In the genomic region with DNA sequence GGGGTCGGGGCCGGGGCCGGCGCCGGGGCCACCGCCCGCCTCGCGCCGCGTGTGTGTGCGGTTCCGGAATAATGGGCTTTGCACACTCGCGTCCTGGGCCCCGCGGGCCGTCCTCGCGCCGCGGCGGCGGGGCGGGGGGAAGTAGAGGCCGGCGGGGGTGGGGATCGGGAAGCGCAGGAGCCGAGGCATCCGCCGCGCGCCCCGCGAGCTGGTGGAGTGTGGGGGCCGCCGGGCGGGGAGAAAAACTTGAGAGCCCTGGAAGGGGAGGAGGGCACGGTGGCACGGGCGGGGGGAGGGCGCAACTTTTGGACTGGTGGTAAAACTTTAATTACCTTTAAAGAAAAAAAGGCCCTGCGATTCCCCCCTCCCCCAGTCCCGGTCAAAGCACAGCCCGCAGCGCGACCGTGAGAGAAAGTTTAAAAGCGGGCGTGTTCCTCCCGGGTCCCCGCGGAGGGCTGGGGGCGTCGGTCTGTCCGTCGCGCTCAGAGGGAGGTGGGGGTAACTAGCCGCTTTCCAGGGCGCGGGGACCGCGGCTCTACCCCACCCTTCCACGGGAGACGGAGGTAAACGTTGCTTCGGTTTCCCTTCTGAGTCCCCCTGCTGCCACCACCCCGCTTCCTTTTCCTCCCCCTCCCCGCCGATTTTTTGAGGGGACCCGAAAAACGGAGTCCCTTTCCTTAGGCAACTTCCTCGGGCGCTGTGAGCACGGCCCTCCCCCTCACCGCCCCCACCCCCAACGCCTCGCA, we compare ENCODE assay signal across 1 cellular context.
TF ChIP-seq lines count a peak whose summit lies in the region.

No MANE protein-coding gene starts in this region.

TF ChIP-seq in HEK293, 187 proteins besides CTCF, POLR2A, EP300 and RAD21 (continued from another document):
- TF ChIP-seq ZNF518A (tag by site-specific recombination; conservative IDR thresholded peaks at IDR 0.05; ENCODE audit: low read depth), result no peak
- no peak for TF ChIP-seq ZNF174 (tag by site-specific recombination; IDR thresholded peaks at IDR 0.05)
- TF ChIP-seq ZNF626 (tag by site-specific recombination; IDR thresholded peaks at IDR 0.05), result no peak
- TF ChIP-seq ZSCAN16 (tag by site-specific recombination; IDR thresholded peaks at IDR 0.05), result no peak
- no peak for TF ChIP-seq SP2 (tag by site-specific recombination; IDR thresholded peaks at IDR 0.05)
- TF ChIP-seq ZNF623 (tag by site-specific recombination; IDR thresholded peaks at IDR 0.05), result no peak
- TF ChIP-seq KLF7 (tag by site-specific recombination; IDR thresholded peaks at IDR 0.05; ENCODE audit: borderline replicate concordance), result no peak
- peak; percentile 36; the same call in 1 of the 2 replicates for TF ChIP-seq KLF8 (tag by site-specific recombination; IDR thresholded peaks at IDR 0.05)
- no peak for TF ChIP-seq GLI4 (tag by site-specific recombination; IDR thresholded peaks at IDR 0.05)
- TF ChIP-seq, protein P1, sequence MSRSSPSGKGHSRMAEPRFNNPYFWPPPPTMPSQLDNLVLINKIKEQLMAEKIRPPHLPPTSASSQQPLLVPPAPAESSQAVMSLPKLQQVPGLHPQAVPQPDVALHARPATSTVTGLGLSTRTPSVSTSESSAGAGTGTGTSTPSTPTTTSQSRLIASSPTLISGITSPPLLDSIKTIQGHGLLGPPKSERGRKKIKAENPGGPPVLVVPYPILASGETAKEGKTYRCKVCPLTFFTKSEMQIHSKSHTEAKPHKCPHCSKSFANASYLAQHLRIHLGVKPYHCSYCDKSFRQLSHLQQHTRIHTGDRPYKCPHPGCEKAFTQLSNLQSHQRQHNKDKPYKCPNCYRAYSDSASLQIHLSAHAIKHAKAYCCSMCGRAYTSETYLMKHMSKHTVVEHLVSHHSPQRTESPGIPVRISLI (tag by site-specific recombination; IDR thresholded peaks at IDR 0.05), result no peak
- no peak for TF ChIP-seq ZNF768 (tag by site-specific recombination; IDR thresholded peaks at IDR 0.05)
- no peak for TF ChIP-seq ZNF501 (tag by site-specific recombination; IDR thresholded peaks at IDR 0.05)
- peak; percentile 48 for TF ChIP-seq ZBTB26 (tag by site-specific recombination; optimal IDR thresholded peaks at IDR 0.05)
- TF ChIP-seq ZFP69B (tag by site-specific recombination; IDR thresholded peaks at IDR 0.05), result no peak
- TF ChIP-seq ZNF658 (tag by site-specific recombination; IDR thresholded peaks at IDR 0.05), result no peak
- TF ChIP-seq, protein P2, sequence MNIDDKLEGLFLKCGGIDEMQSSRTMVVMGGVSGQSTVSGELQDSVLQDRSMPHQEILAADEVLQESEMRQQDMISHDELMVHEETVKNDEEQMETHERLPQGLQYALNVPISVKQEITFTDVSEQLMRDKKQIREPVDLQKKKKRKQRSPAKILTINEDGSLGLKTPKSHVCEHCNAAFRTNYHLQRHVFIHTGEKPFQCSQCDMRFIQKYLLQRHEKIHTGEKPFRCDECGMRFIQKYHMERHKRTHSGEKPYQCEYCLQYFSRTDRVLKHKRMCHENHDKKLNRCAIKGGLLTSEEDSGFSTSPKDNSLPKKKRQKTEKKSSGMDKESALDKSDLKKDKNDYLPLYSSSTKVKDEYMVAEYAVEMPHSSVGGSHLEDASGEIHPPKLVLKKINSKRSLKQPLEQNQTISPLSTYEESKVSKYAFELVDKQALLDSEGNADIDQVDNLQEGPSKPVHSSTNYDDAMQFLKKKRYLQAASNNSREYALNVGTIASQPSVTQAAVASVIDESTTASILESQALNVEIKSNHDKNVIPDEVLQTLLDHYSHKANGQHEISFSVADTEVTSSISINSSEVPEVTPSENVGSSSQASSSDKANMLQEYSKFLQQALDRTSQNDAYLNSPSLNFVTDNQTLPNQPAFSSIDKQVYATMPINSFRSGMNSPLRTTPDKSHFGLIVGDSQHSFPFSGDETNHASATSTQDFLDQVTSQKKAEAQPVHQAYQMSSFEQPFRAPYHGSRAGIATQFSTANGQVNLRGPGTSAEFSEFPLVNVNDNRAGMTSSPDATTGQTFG (tag by site-specific recombination; IDR thresholded peaks at IDR 0.05; ENCODE audit: borderline replicate concordance), result no peak
- peak; percentile 62 for TF ChIP-seq ZNF341 (tag by site-specific recombination; IDR thresholded peaks at IDR 0.05; ENCODE audit: low read depth)
- no peak for TF ChIP-seq ZNF202 (tag by site-specific recombination; IDR thresholded peaks at IDR 0.05; ENCODE audit: borderline replicate concordance)
- no peak for TF ChIP-seq ZNF792 (tag by site-specific recombination; IDR thresholded peaks at IDR 0.05)
- TF ChIP-seq ZNF776 (tag by site-specific recombination; IDR thresholded peaks at IDR 0.05; ENCODE audit: borderline replicate concordance), result no peak
- TF ChIP-seq ZNF664 (tag by site-specific recombination; IDR thresholded peaks at IDR 0.05), result no peak
- TF ChIP-seq ZNF544 (tag by site-specific recombination; IDR thresholded peaks at IDR 0.05), result no peak
- TF ChIP-seq ZNF707 (tag by site-specific recombination; IDR thresholded peaks at IDR 0.05), result no peak
- TF ChIP-seq HOXC10 (CRISPR knock-in tag; IDR thresholded peaks at IDR 0.05), result no peak
- no peak for TF ChIP-seq ZNF350 (tag by site-specific recombination; IDR thresholded peaks at IDR 0.05)
- no peak for TF ChIP-seq ZNF621 (tag by site-specific recombination; IDR thresholded peaks at IDR 0.05)
- no peak for TF ChIP-seq ZBTB6 (tag by site-specific recombination; IDR thresholded peaks at IDR 0.05)
- TF ChIP-seq HOXA7 (CRISPR knock-in tag; IDR thresholded peaks at IDR 0.05; ENCODE audit: borderline replicate concordance), result no peak
- no peak for TF ChIP-seq ZNF169 (tag by site-specific recombination; IDR thresholded peaks at IDR 0.05)
- no peak for TF ChIP-seq TRIM28 (IDR thresholded peaks at IDR 0.05; ENCODE audit: borderline replicate concordance, low read length)
- TF ChIP-seq, protein P3, sequence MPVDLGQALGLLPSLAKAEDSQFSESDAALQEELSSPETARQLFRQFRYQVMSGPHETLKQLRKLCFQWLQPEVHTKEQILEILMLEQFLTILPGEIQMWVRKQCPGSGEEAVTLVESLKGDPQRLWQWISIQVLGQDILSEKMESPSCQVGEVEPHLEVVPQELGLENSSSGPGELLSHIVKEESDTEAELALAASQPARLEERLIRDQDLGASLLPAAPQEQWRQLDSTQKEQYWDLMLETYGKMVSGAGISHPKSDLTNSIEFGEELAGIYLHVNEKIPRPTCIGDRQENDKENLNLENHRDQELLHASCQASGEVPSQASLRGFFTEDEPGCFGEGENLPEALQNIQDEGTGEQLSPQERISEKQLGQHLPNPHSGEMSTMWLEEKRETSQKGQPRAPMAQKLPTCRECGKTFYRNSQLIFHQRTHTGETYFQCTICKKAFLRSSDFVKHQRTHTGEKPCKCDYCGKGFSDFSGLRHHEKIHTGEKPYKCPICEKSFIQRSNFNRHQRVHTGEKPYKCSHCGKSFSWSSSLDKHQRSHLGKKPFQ (tag by site-specific recombination; IDR thresholded peaks at IDR 0.05), result no peak
- TF ChIP-seq ZNF324 (tag by site-specific recombination; IDR thresholded peaks at IDR 0.05), result no peak
- TF ChIP-seq, protein P4, sequence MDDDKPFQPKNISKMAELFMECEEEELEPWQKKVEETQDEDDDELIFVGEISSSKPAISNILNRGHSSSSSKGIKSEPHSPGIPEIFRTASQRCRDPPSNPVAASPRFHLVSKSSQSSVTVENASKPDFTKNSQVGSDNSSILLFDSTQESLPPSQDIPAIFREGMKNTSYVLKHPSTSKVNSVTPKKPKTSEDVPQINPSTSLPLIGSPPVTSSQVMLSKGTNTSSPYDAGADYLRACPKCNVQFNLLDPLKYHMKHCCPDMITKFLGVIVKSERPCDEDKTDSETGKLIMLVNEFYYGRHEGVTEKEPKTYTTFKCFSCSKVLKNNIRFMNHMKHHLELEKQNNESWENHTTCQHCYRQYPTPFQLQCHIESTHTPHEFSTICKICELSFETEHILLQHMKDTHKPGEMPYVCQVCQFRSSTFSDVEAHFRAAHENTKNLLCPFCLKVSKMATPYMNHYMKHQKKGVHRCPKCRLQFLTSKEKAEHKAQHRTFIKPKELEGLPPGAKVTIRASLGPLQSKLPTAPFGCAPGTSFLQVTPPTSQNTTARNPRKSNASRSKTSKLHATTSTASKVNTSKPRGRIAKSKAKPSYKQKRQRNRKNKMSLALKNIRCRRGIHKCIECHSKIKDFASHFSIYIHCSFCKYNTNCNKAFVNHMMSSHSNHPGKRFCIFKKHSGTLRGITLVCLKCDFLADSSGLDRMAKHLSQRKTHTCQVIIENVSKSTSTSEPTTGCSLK (tag by site-specific recombination; IDR thresholded peaks at IDR 0.05), result no peak
- TF ChIP-seq ZNF266 (tag by site-specific recombination; IDR thresholded peaks at IDR 0.05; ENCODE audit: low read depth), result no peak
- TF ChIP-seq ZNF214 (tag by site-specific recombination; IDR thresholded peaks at IDR 0.05; ENCODE audit: borderline replicate concordance), result no peak
- TF ChIP-seq ZNF10 (tag by site-specific recombination; IDR thresholded peaks at IDR 0.05), result no peak
- TF ChIP-seq, protein P5, sequence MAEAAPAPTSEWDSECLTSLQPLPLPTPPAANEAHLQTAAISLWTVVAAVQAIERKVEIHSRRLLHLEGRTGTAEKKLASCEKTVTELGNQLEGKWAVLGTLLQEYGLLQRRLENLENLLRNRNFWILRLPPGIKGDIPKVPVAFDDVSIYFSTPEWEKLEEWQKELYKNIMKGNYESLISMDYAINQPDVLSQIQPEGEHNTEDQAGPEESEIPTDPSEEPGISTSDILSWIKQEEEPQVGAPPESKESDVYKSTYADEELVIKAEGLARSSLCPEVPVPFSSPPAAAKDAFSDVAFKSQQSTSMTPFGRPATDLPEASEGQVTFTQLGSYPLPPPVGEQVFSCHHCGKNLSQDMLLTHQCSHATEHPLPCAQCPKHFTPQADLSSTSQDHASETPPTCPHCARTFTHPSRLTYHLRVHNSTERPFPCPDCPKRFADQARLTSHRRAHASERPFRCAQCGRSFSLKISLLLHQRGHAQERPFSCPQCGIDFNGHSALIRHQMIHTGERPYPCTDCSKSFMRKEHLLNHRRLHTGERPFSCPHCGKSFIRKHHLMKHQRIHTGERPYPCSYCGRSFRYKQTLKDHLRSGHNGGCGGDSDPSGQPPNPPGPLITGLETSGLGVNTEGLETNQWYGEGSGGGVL (tag by site-specific recombination; IDR thresholded peaks at IDR 0.05), result peak; percentile 38
- TF ChIP-seq PRDM1 (tag by site-specific recombination; IDR thresholded peaks at IDR 0.05), result no peak
- no peak for TF ChIP-seq ZNF311 (tag by site-specific recombination; IDR thresholded peaks at IDR 0.05; ENCODE audit: borderline replicate concordance)
- TF ChIP-seq, protein P6, sequence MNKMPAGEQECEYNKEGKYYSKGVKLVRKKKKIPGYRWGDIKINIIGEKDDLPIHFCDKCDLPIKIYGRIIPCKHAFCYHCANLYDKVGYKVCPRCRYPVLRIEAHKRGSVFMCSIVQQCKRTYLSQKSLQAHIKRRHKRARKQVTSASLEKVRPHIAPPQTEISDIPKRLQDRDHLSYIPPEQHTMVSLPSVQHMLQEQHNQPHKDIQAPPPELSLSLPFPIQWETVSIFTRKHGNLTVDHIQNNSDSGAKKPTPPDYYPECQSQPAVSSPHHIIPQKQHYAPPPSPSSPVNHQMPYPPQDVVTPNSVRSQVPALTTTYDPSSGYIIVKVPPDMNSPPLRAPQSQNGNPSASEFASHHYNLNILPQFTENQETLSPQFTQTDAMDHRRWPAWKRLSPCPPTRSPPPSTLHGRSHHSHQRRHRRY (tag by site-specific recombination; IDR thresholded peaks at IDR 0.05), result no peak
- TF ChIP-seq ZNF610 (tag by site-specific recombination; IDR thresholded peaks at IDR 0.05; ENCODE audit: borderline replicate concordance), result no peak
- no peak for TF ChIP-seq ZNF146 (tag by site-specific recombination; IDR thresholded peaks at IDR 0.05)
